In the genomic region with DNA sequence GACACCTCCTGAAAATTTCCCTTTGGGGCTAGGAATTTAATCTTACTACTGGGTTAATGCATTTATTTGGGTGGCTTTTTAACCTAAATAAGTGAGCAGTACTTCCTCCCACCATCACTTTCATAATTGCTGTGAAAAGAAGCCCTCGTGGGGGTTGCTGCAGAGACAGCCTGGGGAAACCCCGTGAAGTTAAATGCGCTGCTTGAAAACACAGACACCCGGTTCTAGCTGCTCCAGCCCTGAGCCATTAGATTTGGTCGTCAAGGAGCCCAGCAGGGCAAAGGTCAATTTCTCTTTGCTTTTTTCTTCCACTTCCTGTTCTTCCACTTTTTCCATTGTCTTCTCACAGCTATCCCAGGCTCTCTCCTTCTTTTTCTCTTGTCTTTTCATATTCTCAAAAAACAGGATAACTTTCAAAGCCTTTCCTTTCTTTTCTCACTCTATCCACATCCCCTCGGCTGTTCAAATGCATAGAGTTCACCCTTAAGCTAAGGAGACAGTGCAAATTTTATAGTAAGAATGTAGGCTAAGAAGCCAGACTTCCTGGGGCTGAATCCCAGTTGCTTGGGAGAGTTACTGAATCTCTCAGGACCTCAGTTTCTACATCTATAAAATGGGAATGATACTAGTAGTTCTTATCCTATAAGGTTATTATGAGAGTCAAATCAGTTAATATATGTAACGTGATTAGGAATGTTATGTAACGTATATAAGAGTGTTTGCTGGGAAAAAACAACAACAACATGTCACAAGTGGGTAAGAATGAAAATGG, we compare ENCODE assay signal across 8 cellular contexts.
DNase-seq lines count a peak whose midpoint lies in the region; ATAC-seq and FAIRE-seq lines count a peak whose summit lies in the region.

No MANE protein-coding gene starts in this region.

- peak; percentile 71 for ATAC-seq in GM21529 (IDR thresholded peaks at IDR 0.05; ENCODE audit: unreplicated experiment)
- ATAC-seq in HG03521 (IDR thresholded peaks at IDR 0.05; ENCODE audit: unreplicated experiment) = peak; percentile 80

- DNase-seq in GM18507 (ENCODE audit: extremely low spot score, insufficient read length, low read depth) (peak; percentile 26), mucosa of gallbladder (ENCODE audit: low spot score) (peak; percentile 56), C1 segment of cervical spinal cord (lab: John Stamatoyannopoulos, UW) (no peak), NCI-H524 (lab: John Stamatoyannopoulos, UW) (no peak)
- no peak for DNase-seq in effector CD4-positive, alpha-beta T cell
- no peak for DNase-seq in activated effector memory CD4-positive, alpha-beta T cell treated with anti-CD3 and anti-CD28 coated beads, Interleukin-2, amount 50 U/mL, for 16 hours

- peak; percentile 93 for FAIRE-seq in GM18507 (lab: Jason Lieb, UNC)

Comparison
In these comparisons a context has a peak if more than half of its experiments do, and no peak if none do; other contexts are left out.
1. DNase-seq: peak in GM18507 (single experiment) and mucosa of gallbladder (single experiment); none in effector CD4-positive, alpha-beta T cell (single experiment), C1 segment of cervical spinal cord (0 of 14), NCI-H524 (0 of 2) and activated effector memory CD4-positive, alpha-beta T cell treated with anti-CD3 and anti-CD28 coated beads, Interleukin-2, amount 50 U/mL, for 16 hours (single experiment).